21 cellular contexts compared by ENCODE assay signal in the genomic region with DNA sequence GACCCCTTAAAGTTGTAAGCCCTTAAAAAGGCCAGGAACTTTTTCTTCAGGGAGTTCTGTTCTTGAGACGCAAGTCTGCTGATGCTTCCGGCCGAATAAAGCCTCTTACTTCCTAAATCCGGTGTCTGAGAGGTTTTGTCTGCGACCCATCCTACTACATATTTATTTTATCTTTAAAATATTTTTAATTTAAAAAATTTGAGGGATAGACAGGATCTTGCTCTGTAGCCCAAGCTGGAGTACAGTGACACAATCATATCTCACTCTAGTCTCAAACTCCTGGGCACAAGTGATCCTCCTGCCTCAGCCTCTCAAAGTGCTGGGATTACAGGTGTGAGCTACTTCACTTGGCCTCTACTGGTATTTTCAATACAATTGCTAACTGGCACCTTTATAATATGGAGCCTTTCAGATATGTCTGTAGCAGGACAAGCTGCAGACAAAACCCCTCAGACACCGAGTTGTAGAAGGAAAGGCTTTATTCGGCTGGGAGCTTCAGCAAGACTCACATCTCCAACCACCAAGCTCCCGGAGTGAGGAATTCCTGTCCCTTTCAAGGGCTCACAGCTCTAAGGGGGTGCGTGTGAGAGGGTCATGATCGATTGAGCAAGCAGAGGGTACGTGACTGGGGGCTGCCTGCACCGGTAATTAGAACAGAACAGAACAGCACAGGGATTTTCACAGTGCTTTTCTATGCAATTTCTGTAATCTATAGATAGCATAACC. TPM values are rescaled to one million over a fixed set of nuclear protein-coding genes. Genes with fewer than 3 reads are reported as not detected.
A peak's percentile ranks its signal among the peaks of the same experiment; 100 is the strongest.
DNase-seq lines count a peak whose midpoint lies in the region; TF ChIP-seq lines count a peak whose summit lies in the region.
"Had no signal": no experiment of that assay in that cellular context is flagged by ENCODE, and none has a peak within 500 bp of the region (broad histone marks: within the 10 kb centered on the region; RNA-seq: fewer than 3 reads in every experiment).

No MANE protein-coding gene starts in this region.

- 95% methylated on average over 12 of the region's 12 CpGs for WGBS in hepatocyte (ENCODE audit: low lambda C conversion rate, missing lambda C conversion rate)

- H3K36me3 ChIP-seq in CD8-positive, alpha-beta memory T cell (ENCODE audit: insufficient read depth, low read length): no peaks in the 10 kb centered on the region
- H3K36me3 ChIP-seq in WERI-Rb-1: 0 out of 2 replicates have a peak, but pooled peaks cover under 1% of the 10 kb centered on the region
- H3K36me3 ChIP-seq in hepatocyte (replicated peaks; ENCODE audit: insufficient read depth, low read depth): no peaks in the 10 kb centered on the region

- peak overlapping the region; percentile 63 for H3K27ac ChIP-seq in CD8-positive, alpha-beta memory T cell (ENCODE audit: low read depth, low read length)
- peak overlapping the region; percentile 7; the same call in 1 of the 2 replicates for H3K27ac ChIP-seq in WERI-Rb-1
- H3K27ac ChIP-seq in hepatocyte: peak overlapping the region; percentile 38
- H3K27ac ChIP-seq in substantia nigra (ENCODE audit: low read depth, low read length, poor library complexity, severe bottlenecking): no peak overlapping the region
- H3K27ac ChIP-seq: GM23248 had no signal

- no peak overlapping the region for H2AFZ ChIP-seq in hepatocyte
- H2AFZ ChIP-seq: GM23248 had no signal

- peaks cover 16 to 60% of the 10 kb centered on the region in 2 donors for H3K27me3 Mint-ChIP-seq in CD8-positive, alpha-beta memory T cell
- peaks cover 2% of the 10 kb centered on the region for H3K27me3 Mint-ChIP-seq in nephron (ENCODE audit: low read depth)

- no peak overlapping the region for H3K27ac Mint-ChIP-seq in CD8-positive, alpha-beta memory T cell
- peak overlapping the region in 2 of 3 experiments; percentile 22 to 93 for H3K27ac Mint-ChIP-seq in nephron
- H3K27ac Mint-ChIP-seq: CD4-positive, alpha-beta memory T cell; H9 had no signal

- peaks cover 0 to 1% (median 0%) of the 10 kb centered on the region in 5 donors for H3K9me3 Mint-ChIP-seq in CD8-positive, alpha-beta memory T cell
- no peaks in the 10 kb centered on the region for H3K9me3 Mint-ChIP-seq in nephron
- H3K9me3 Mint-ChIP-seq: H9 had no signal

- no peaks in the 10 kb centered on the region for H3K9me3 ChIP-seq in CD8-positive, alpha-beta memory T cell (ENCODE audit: low read length)
- peaks cover 7% of the 10 kb centered on the region for H3K9me3 ChIP-seq in WERI-Rb-1 (ENCODE audit: severe bottlenecking)
- H3K9me3 ChIP-seq in hepatocyte (ENCODE audit: low read depth): no peaks in the 10 kb centered on the region

- H3K4me1 ChIP-seq in CD8-positive, alpha-beta memory T cell (ENCODE audit: insufficient read depth, low read length): no peaks in the 10 kb centered on the region
- H3K4me1 ChIP-seq in hepatocyte (ENCODE audit: insufficient read depth): no peaks in the 10 kb centered on the region

- H3K4me3 ChIP-seq in CD8-positive, alpha-beta memory T cell (ENCODE audit: low read length): no peak overlapping the region
- H3K4me3 ChIP-seq in WERI-Rb-1 (ENCODE audit: low read depth, low read length): no peak overlapping the region
- no peak overlapping the region for H3K4me3 ChIP-seq in hepatocyte
- H3K4me3 ChIP-seq: GM23248 had no signal

- peaks cover 6% of the 10 kb centered on the region for H3K27me3 ChIP-seq in CD8-positive, alpha-beta memory T cell (ENCODE audit: insufficient read depth, low read length, poor library complexity, severe bottlenecking)
- H3K27me3 ChIP-seq in WERI-Rb-1 (ENCODE audit: insufficient read depth, low read depth, severe bottlenecking): no peaks in the 10 kb centered on the region
- H3K27me3 ChIP-seq in hepatocyte: no peaks in the 10 kb centered on the region

- TF ChIP-seq CTCF in WERI-Rb-1 (IDR thresholded peaks at IDR 0.05; ENCODE audit: low read depth, low read length) (no peak), hepatocyte (IDR thresholded peaks at IDR 0.05; ENCODE audit: poor library complexity) (no peak), nephron (IDR thresholded peaks at IDR 0.05; ENCODE audit: unreplicated experiment in 3 of 3) (no peak), GM10266 (IDR thresholded peaks at IDR 0.05; ENCODE audit: control insufficient read depth, insufficient read depth, low read depth, missing control alignments) (no peak)

- POLR2A ChIA-PET in CD8-positive, alpha-beta memory T cell (lab: Charles Lee): no interaction called here

- H3K4me3 Mint-ChIP-seq in CD8-positive, alpha-beta memory T cell: no peak overlapping the region
- no peak overlapping the region for H3K4me3 Mint-ChIP-seq in nephron
- H3K4me3 Mint-ChIP-seq: CD4-positive, alpha-beta memory T cell; H9 had no signal

- H4K20me1 ChIP-seq in hepatocyte (ENCODE audit: insufficient read depth, poor library complexity, severe bottlenecking): no peaks in the 10 kb centered on the region

- CTCF ChIA-PET in CD8-positive, alpha-beta memory T cell (lab: Charles Lee): no interaction called here

- no peaks in the 10 kb centered on the region for H3K9me2 ChIP-seq in hepatocyte (replicated peaks; ENCODE audit: insufficient read depth)

- H3K4me1 Mint-ChIP-seq in CD8-positive, alpha-beta memory T cell: no peaks in the 10 kb centered on the region
- H3K4me1 Mint-ChIP-seq in nephron: no peaks in the 10 kb centered on the region
- H3K4me1 Mint-ChIP-seq: CD4-positive, alpha-beta memory T cell had no signal

- DNase-seq in CD8-positive, alpha-beta memory T cell: no peak
- no peak for DNase-seq in WERI-Rb-1
- no peak for DNase-seq in hepatocyte (ENCODE audit: low spot score)
- no peak for DNase-seq in NCI-H1417 (lab: John Stamatoyannopoulos, UW)
- no peak for DNase-seq in NCI-H1436 treated with DMSO at 0.1 percent for 48 hours (lab: John Stamatoyannopoulos, UW)
- DNase-seq in GM10266 (ENCODE audit: extremely low spot score): no peak
- no peak for DNase-seq in substantia nigra (lab: John Stamatoyannopoulos, UW)
- DNase-seq: 8988T; C1 segment of cervical spinal cord; CD4-positive, alpha-beta memory T cell; DMS53; DMS79 treated with DMSO at 0.1 percent for 48 hours; GF-D8; GM23248; H9 had no signal

- no peak overlapping the region for H3K4me2 ChIP-seq in hepatocyte

- no peaks in the 10 kb centered on the region for H3K79me2 ChIP-seq in hepatocyte

- H3K36me3 Mint-ChIP-seq in CD8-positive, alpha-beta memory T cell: peaks cover 0 to 4% (median 1%) of the 10 kb centered on the region in 3 donors
- no peaks in the 10 kb centered on the region for H3K36me3 Mint-ChIP-seq in nephron (ENCODE audit: low read depth)
- H3K36me3 Mint-ChIP-seq: CD4-positive, alpha-beta memory T cell had no signal

RNA-seq across cellular contexts. Expression of a gene that starts 41.0 kb away (rescaled TPM):
- not detected for total RNA-seq in CD8-positive, alpha-beta memory T cell
- 0.84 TPM for polyA plus RNA-seq in CD8-positive, alpha-beta memory T cell
- not detected in 2 replicates for total RNA-seq in hepatocyte
- not detected in 2 replicates for polyA plus RNA-seq in hepatocyte
- total RNA-seq: A673; CD4-positive, alpha-beta memory T cell; Daoy; G401; GM23248; H4; H9 had no signal
- polyA plus RNA-seq: BJ; CD4-positive, alpha-beta memory T cell; GM23248 had no signal

RNA-seq across cellular contexts. Expression of a gene that starts 51.1 kb away (rescaled TPM):
- not detected for total RNA-seq in CD8-positive, alpha-beta memory T cell
- not detected for polyA plus RNA-seq in CD8-positive, alpha-beta memory T cell
- total RNA-seq in hepatocyte: not detected in 2 replicates
- 0.41 TPM in 1 of 2 replicates, not detected in the other for polyA plus RNA-seq in hepatocyte
- total RNA-seq: A673; CD4-positive, alpha-beta memory T cell; Daoy; G401; GM23248; H4; H9 had no signal
- polyA plus RNA-seq: BJ; CD4-positive, alpha-beta memory T cell; GM23248 had no signal

Comparison
In these comparisons a context has a peak if more than half of its experiments do, and no peak if none do; other contexts are left out.
1. H3K27ac Mint-ChIP-seq: peak in nephron (2 of 3); none in CD8-positive, alpha-beta memory T cell (0 of 8).